32 cellular contexts compared by ENCODE assay signal in the genomic region with DNA sequence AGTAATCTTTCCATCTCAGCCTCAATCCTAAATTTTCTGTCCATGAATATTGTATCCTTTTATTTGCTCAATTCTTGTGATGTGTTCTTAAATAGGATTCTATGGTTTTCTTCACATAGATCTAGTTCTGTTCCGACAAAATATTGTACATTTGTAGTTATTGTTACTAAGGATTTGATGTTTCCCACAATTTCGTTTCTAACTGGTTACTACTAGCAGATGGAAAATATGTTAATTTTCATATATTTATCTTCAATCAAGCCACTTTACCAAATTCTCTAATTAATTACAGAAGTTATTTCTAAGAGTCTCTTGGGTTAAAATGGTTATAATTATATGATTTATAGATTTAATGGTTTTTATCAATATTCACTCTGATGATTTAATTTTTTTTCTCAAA.
A peak's percentile ranks its signal among the peaks of the same experiment; 100 is the strongest.
DNase-seq lines count a peak whose midpoint lies in the region; ATAC-seq, FAIRE-seq and TF ChIP-seq lines count a peak whose summit lies in the region.
"Had no signal": no experiment of that assay in that cellular context is flagged by ENCODE, and none has a peak within 500 bp of the region (broad histone marks: within the 10 kb centered on the region; RNA-seq: fewer than 3 reads in every experiment).

No MANE protein-coding gene starts in this region.

- H3K36me3 ChIP-seq in HepG2 (replicated peaks in 1 of 2; ENCODE audit: control insufficient read depth in 1 of 2, insufficient read depth in 2 of 2, low read length in 2 of 2) (no peaks in the 10 kb centered on the region), right lobe of liver (no peaks in the 10 kb centered on the region), K562 (ENCODE audit: control insufficient read depth, insufficient read depth, low read length) (no peaks in the 10 kb centered on the region), thyroid gland (no peaks in the 10 kb centered on the region)
- H3K36me3 ChIP-seq: BE2C; BLaER1; BLaER1 treated with 17β-estradiol and CSF1 and Interleukin-3, amounts not matched to agents 10 nM and 100 nM had no signal

- TF ChIP-seq EP300 in HepG2 (IDR thresholded peaks at IDR 0.05; ENCODE audit: low read depth in 2 of 2, low read length in 2 of 2) (no peak), HepG2 (CRISPR knock-in tag; IDR thresholded peaks at IDR 0.05; ENCODE audit: borderline replicate concordance) (no peak), K562 (IDR thresholded peaks at IDR 0.05; ENCODE audit: low read length) (no peak)

- TF ChIP-seq RAD21 in HepG2 (CRISPR knock-in tag; IDR thresholded peaks at IDR 0.05) (no peak), K562 (CRISPR knock-in tag; conservative IDR thresholded peaks at IDR 0.05 in 1 of 2, IDR thresholded peaks at IDR 0.05 in 1 of 2) (no peak)

- H3K4me2 ChIP-seq in HepG2 (ENCODE audit: low read depth, low read length) (no peak overlapping the region), K562 (ENCODE audit: insufficient read depth, low read length) (no peak overlapping the region)
- H3K4me2 ChIP-seq: A549; BLaER1; BLaER1 treated with 17β-estradiol and CSF1 and Interleukin-3, amounts not matched to agents 10 nM and 100 nM had no signal

- DNase-seq in HepG2 (ENCODE audit: low spot score) (no peak), right lobe of liver (no peak), GM19239 (ENCODE audit: insufficient read length, low spot score) (no peak), K562 (ENCODE audit: extremely low read depth in 1 of 4, low spot score in 3 of 4) (no peak), thyroid gland (no peak), anterior cingulate cortex (lab: John Stamatoyannopoulos, UW) (no peak)
- DNase-seq: 8988T; ACHN; AML-193; BE2C; C1 segment of cervical spinal cord; Caco-2; Calu3; CD4-positive, alpha-beta memory T cell; CD4-positive, alpha-beta T cell; CD4-positive, CD25-positive, alpha-beta regulatory T cell; CD8-positive, alpha-beta memory T cell; CD8-positive, alpha-beta T cell; COR-L47; DMS 273 treated with DMSO at 0.1 percent for 48 hours; DMS153; DMS53; DMS79; DMS79 treated with DMSO at 0.1 percent for 48 hours; DND-41; EL had no signal

- H3K27ac ChIP-seq in HepG2 (ENCODE audit: extremely low read length, insufficient read depth, low read length), result no peak overlapping the region
- no peak overlapping the region for H3K27ac ChIP-seq in right lobe of liver
- no peak overlapping the region for H3K27ac ChIP-seq in K562 (ENCODE audit: extremely low read depth, low read depth, low read length)
- H3K27ac ChIP-seq in thyroid gland, result no peak overlapping the region
- H3K27ac ChIP-seq: 22Rv1; A549; BLaER1; BLaER1 treated with 17β-estradiol and CSF1 and Interleukin-3, amounts not matched to agents 10 nM and 100 nM; C4-2B had no signal

- H4K20me1 ChIP-seq in HepG2 (ENCODE audit: insufficient read depth, low read length), result no peaks in the 10 kb centered on the region
- no peaks in the 10 kb centered on the region for H4K20me1 ChIP-seq in K562 (replicated peaks; ENCODE audit: control insufficient read depth, insufficient read depth, low read length)
- H4K20me1 ChIP-seq: BLaER1; BLaER1 treated with 17β-estradiol and CSF1 and Interleukin-3, amounts not matched to agents 10 nM and 100 nM had no signal

- CTCF ChIA-PET in HepG2 (lab: Yijun Ruan, JAX; ENCODE audit: low intra/inter-chr PET ratio, low total read pairs) (no interaction called here), K562 (lab: Yijun Ruan, JAX; ENCODE audit: low intra/inter-chr PET ratio) (no interaction called here)

- H3K27me3 ChIP-seq in HepG2 (ENCODE audit: control insufficient read depth in 1 of 2, insufficient read depth in 2 of 2, low read length in 2 of 2) (peaks cover 0 to 4% of the 10 kb centered on the region in 2 experiments; a peak in 1 of 5 replicates), right lobe of liver (no peaks in the 10 kb centered on the region), K562 (ENCODE audit: control insufficient read depth in 2 of 2, insufficient read depth in 2 of 2, low read length in 2 of 2) (peaks cover 0 to 4% of the 10 kb centered on the region in 2 experiments; a peak in 2 of 5 replicates), thyroid gland (no peaks in the 10 kb centered on the region)
- H3K27me3 ChIP-seq: BE2C; BLaER1; BLaER1 treated with 17β-estradiol and CSF1 and Interleukin-3, amounts not matched to agents 10 nM and 100 nM had no signal

- intact Hi-C loops in HepG2 (cut with micrococcal nuclease; ENCODE audit: unreplicated experiment), result no loop called here
- intact Hi-C loops in right lobe of liver (cut with DNase I), result no loop called here
- intact Hi-C loops in K562 (cut with micrococcal nuclease), result no loop called here
- intact Hi-C loops in thyroid gland (cut with DNase I), result no loop called here

- H3K79me2 ChIP-seq in HepG2 (ENCODE audit: insufficient read depth, low read length) (no peaks in the 10 kb centered on the region), K562 (ENCODE audit: control insufficient read depth, insufficient read depth, low read length) (no peaks in the 10 kb centered on the region)

- 2% methylated on average over 2 of the region's 2 CpGs for WGBS in HepG2 (ENCODE audit: low lambda C conversion rate)
- WGBS in right lobe of liver (ENCODE audit: insufficient coverage, low coverage, low lambda C conversion rate, missing lambda C conversion rate), result 65% methylated on average over 2 of the region's 2 CpGs
- WGBS in K562 (ENCODE audit: insufficient coverage, low coverage, missing lambda C conversion rate), result 0% methylated on average over 2 of the region's 2 CpGs
- 89 to 100% methylated on average over 2 of the region's 2 CpGs for WGBS in thyroid gland, 2 donors

- ATAC-seq in HepG2 (no peak), right lobe of liver (no peak), K562 (no peak)
- ATAC-seq: A549; CD8-positive, alpha-beta T cell had no signal

- H3K9me3 ChIP-seq in HepG2 (ENCODE audit: low read length), result no peaks in the 10 kb centered on the region
- no peaks in the 10 kb centered on the region for H3K9me3 ChIP-seq in right lobe of liver
- H3K9me3 ChIP-seq in K562 (replicated peaks; ENCODE audit: control insufficient read depth, insufficient read depth, low read depth, low read length), result no peaks in the 10 kb centered on the region
- H3K9me3 ChIP-seq in thyroid gland, result no peaks in the 10 kb centered on the region
- H3K9me3 ChIP-seq: A549; BE2C; BLaER1; BLaER1 treated with 17β-estradiol and CSF1 and Interleukin-3, amounts not matched to agents 10 nM and 100 nM; Caco-2 had no signal

- POLR2A ChIA-PET in HepG2 (lab: Yijun Ruan, JAX) (no interaction called here), K562 (lab: Yijun Ruan, JAX) (no interaction called here)

- TF ChIP-seq CTCF in HepG2 (CRISPR knock-in tag; IDR thresholded peaks at IDR 0.05), result no peak
- no peak for TF ChIP-seq CTCF in right lobe of liver (IDR thresholded peaks at IDR 0.05)
- no peak for TF ChIP-seq CTCF in K562 (IDR thresholded peaks at IDR 0.05 in 2 of 3, conservative IDR thresholded peaks at IDR 0.05 in 1 of 3; ENCODE audit: insufficient read depth in 2 of 3, low read depth in 1 of 3, low read length in 3 of 3)
- TF ChIP-seq CTCF in thyroid gland (IDR thresholded peaks at IDR 0.05), result no peak

- in situ Hi-C loops in HepG2 (cut with HindIII; ENCODE audit: extremely low pct_ligation_motif_present, low pct_unique_long_range_greater_than_20kb) (no loop called here), K562 (cut with MboI) (no loop called here)

- BruUV-seq in HepG2 (replicated peaks; lab: Mats Ljungman, UMichigan), result no TSS peak
- no TSS peak for BruUV-seq in K562 (replicated peaks; lab: Mats Ljungman, UMichigan)

- H3K9ac ChIP-seq in HepG2 (ENCODE audit: insufficient read depth, low read depth, low read length) (no peak overlapping the region), K562 (ENCODE audit: insufficient read depth in 1 of 2, low read depth in 2 of 2, low read length in 2 of 2) (no peak overlapping the region)
- H3K9ac ChIP-seq: BLaER1; BLaER1 treated with 17β-estradiol and CSF1 and Interleukin-3, amounts not matched to agents 10 nM and 100 nM had no signal

- FAIRE-seq in HepG2 (lab: Jason Lieb, UNC), result no peak
- peak; percentile 33 for FAIRE-seq in GM19239 (lab: Jason Lieb, UNC)
- FAIRE-seq in K562 (lab: Jason Lieb, UNC), result no peak
- FAIRE-seq: A549, D721Med had no signal

- no peaks in the 10 kb centered on the region for H3K9me1 ChIP-seq in K562 (ENCODE audit: control insufficient read depth, insufficient read depth, low read length)

- no peaks in the 10 kb centered on the region for H3K4me1 ChIP-seq in HepG2 (ENCODE audit: insufficient read depth, low read length)
- no peaks in the 10 kb centered on the region for H3K4me1 ChIP-seq in right lobe of liver
- H3K4me1 ChIP-seq in K562 (replicated peaks in 1 of 2; ENCODE audit: control insufficient read depth in 2 of 2, insufficient read depth in 2 of 2, low read length in 2 of 2), result no peaks in the 10 kb centered on the region
- H3K4me1 ChIP-seq in thyroid gland, result peaks cover 13 to 17% of the 10 kb centered on the region in 2 donors
- H3K4me1 ChIP-seq: A549; BLaER1; BLaER1 treated with 17β-estradiol and CSF1 and Interleukin-3, amounts not matched to agents 10 nM and 100 nM; Caco-2 had no signal

- H2AFZ ChIP-seq in HepG2 (ENCODE audit: low read length) (no peak overlapping the region), K562 (ENCODE audit: low read depth, low read length) (no peak overlapping the region)

- TF ChIP-seq POLR2A in HepG2 (IDR thresholded peaks at IDR 0.05; ENCODE audit: insufficient read depth in 1 of 2, low read depth in 2 of 2, low read length in 2 of 2) (no peak), right lobe of liver (IDR thresholded peaks at IDR 0.05) (no peak), K562 (conservative IDR thresholded peaks at IDR 0.05) (no peak), thyroid gland (IDR thresholded peaks at IDR 0.05) (no peak)

- H3K4me3 ChIP-seq in HepG2 (replicated peaks in 1 of 3; ENCODE audit: insufficient read depth in 1 of 3, low read depth in 2 of 3, low read length in 3 of 3) (no peak overlapping the region), right lobe of liver (no peak overlapping the region), K562 (no peak overlapping the region), thyroid gland (replicated peaks in 1 of 3) (no peak overlapping the region)
- H3K4me3 ChIP-seq: A549; BLaER1; BLaER1 treated with 17β-estradiol and CSF1 and Interleukin-3, amounts not matched to agents 10 nM and 100 nM had no signal

TF ChIP-seq in K562, 482 proteins besides CTCF, POLR2A, EP300 and RAD21 (continues in another document):
- TF ChIP-seq RNF2 (IDR thresholded peaks at IDR 0.05) (peak; percentile 36; the same call in 1 of the 2 replicates), ZNF778 (CRISPR knock-in tag; IDR thresholded peaks at IDR 0.05) (no peak), BMI1 (IDR thresholded peaks at IDR 0.05; ENCODE audit: low read length) (peak; percentile 45; the same call in 1 of the 2 replicates)

Comparison
In these comparisons a context has a peak if more than half of its experiments do, and no peak if none do; other contexts are left out.
1. Of the 241 proteins assayed by ChIP-seq in both HepG2 and K562: peak only in HepG2: none; only in K562: RNF2; in both: none; in neither: 239; mixed calls (peak in some experiments, not most) for 1.